ENCODE assay signal across 18 cellular contexts in genomic region chr15:40892449-40893012, GRCh38. TPM values are rescaled to one million over a fixed set of nuclear protein-coding genes. Genes with fewer than 3 reads are reported as not detected.
DNase-seq lines count a peak whose midpoint lies in the region; ATAC-seq and TF ChIP-seq lines count a peak whose summit lies in the region.
"Had no signal": no experiment of that assay in that cellular context is flagged by ENCODE, and none has a peak within 500 bp of the region (broad histone marks: within the 10 kb centered on the region; RNA-seq: fewer than 3 reads in every experiment).

No MANE protein-coding gene starts in this region.

- peaks cover 21% of the 10 kb centered on the region for H3K79me2 ChIP-seq in smooth muscle cell (ENCODE audit: low read depth)

- H3K4me3 ChIP-seq in vagina (no peak overlapping the region), smooth muscle cell (no peak overlapping the region)
- H3K4me3 ChIP-seq: right lobe of liver, SJCRH30 had no signal

- no peaks in the 10 kb centered on the region for H4K20me1 ChIP-seq in smooth muscle cell (ENCODE audit: low read depth)

- POLR2A ChIA-PET in naive thymus-derived CD8-positive, alpha-beta T cell (lab: Charles Lee): interaction anchor here (0.6 to 6.0 kb wide), 3 partner anchors 18 to 246 kb away, joined by 4 to 49 read pairs (median 4); partner anchors contain the start of gene RHOV

- H3K4me1 ChIP-seq in vagina: peaks cover 25% of the 10 kb centered on the region
- peaks cover 7% of the 10 kb centered on the region for H3K4me1 ChIP-seq in smooth muscle cell (ENCODE audit: low read depth)
- H3K4me1 ChIP-seq: SJCRH30 had no signal

- H3K4me3 Mint-ChIP-seq in activated naive CD8-positive, alpha-beta T cell: peak overlapping the region; percentile 35
- no peak overlapping the region for H3K4me3 Mint-ChIP-seq in activated naive CD8-positive, alpha-beta T cell treated with anti-CD3 and anti-CD28 coated beads, Interleukin-2, amount 50 U/mL, for 24 hours
- H3K4me3 Mint-ChIP-seq in naive thymus-derived CD8-positive, alpha-beta T cell: peak overlapping the region in 6 of 10 donors; percentile 8 to 69 (median 46)
- H3K4me3 Mint-ChIP-seq: activated CD8-positive, alpha-beta T cell treated with anti-CD3 and anti-CD28 coated beads for 36 hours had no signal

- no peaks in the 10 kb centered on the region for H3K27me3 Mint-ChIP-seq in activated naive CD8-positive, alpha-beta T cell
- no peaks in the 10 kb centered on the region for H3K27me3 Mint-ChIP-seq in activated naive CD8-positive, alpha-beta T cell treated with anti-CD3 and anti-CD28 coated beads, Interleukin-2, amount 50 U/mL, for 24 hours
- H3K27me3 Mint-ChIP-seq in naive thymus-derived CD8-positive, alpha-beta T cell: no peaks in the 10 kb centered on the region
- H3K27me3 Mint-ChIP-seq: activated CD8-positive, alpha-beta T cell treated with anti-CD3 and anti-CD28 coated beads for 36 hours had no signal

- H3K36me3 Mint-ChIP-seq in activated naive CD8-positive, alpha-beta T cell: no peaks in the 10 kb centered on the region
- H3K36me3 Mint-ChIP-seq in activated naive CD8-positive, alpha-beta T cell treated with anti-CD3 and anti-CD28 coated beads, Interleukin-2, amount 50 U/mL, for 24 hours (ENCODE audit: low read depth): peaks cover 5% of the 10 kb centered on the region
- H3K36me3 Mint-ChIP-seq in naive thymus-derived CD8-positive, alpha-beta T cell: peaks cover 0 to 19% (median 0%) of the 10 kb centered on the region in 3 donors

- intact Hi-C loops in vagina (cut with DNase I): loop anchor here (5.0 kb wide), 1 partner anchor 35 kb away; no protein-coding TSS in a partner anchor

- TF ChIP-seq CTCF in vagina (IDR thresholded peaks at IDR 0.05) (no peak), smooth muscle cell (IDR thresholded peaks at IDR 0.05; ENCODE audit: borderline replicate concordance, insufficient read depth, poor library complexity, severe bottlenecking) (no peak)

- no peak for DNase-seq in activated naive CD8-positive, alpha-beta T cell treated with anti-CD3 and anti-CD28 coated beads, Interleukin-2, amount 50 U/mL, for 24 hours
- DNase-seq in ecto neural progenitor cell (ENCODE audit: low spot score) (peak; percentile 43), vagina (ENCODE audit: extremely low spot score in 2 of 2) (peak; percentile 85 to 94), NCI-H446 (lab: John Stamatoyannopoulos, UW) (no peak), iPS-NIHi11 (ENCODE audit: low spot score) (no peak), smooth muscle cell (lab: John Stamatoyannopoulos, UW; ENCODE audit: unreplicated experiment) (no peak)
- DNase-seq in naive thymus-derived CD8-positive, alpha-beta T cell: peak in 1 of 10 donors; percentile 45
- DNase-seq: 8988T; activated CD4-positive, alpha-beta T cell treated with anti-CD3 and anti-CD28 coated beads for 1 hour; activated gamma-delta T cell treated with Interleukin-2 at 50 U/mL for 16 hours; cortex of kidney; GOT3; NCI-H2171 treated with DMSO at 0.1 percent for 48 hours; T-helper 1 cell had no signal

- H3K27ac ChIP-seq in vagina: no peak overlapping the region
- H3K27ac ChIP-seq in smooth muscle cell (ENCODE audit: low read depth): no peak overlapping the region
- H3K27ac ChIP-seq: right lobe of liver, SJCRH30 had no signal

- no peaks in the 10 kb centered on the region for H3K27me3 ChIP-seq in vagina
- H3K27me3 ChIP-seq in smooth muscle cell (ENCODE audit: low read depth): no peaks in the 10 kb centered on the region
- H3K27me3 ChIP-seq: right lobe of liver, SJCRH30 had no signal

- no peaks in the 10 kb centered on the region for H3F3A ChIP-seq in smooth muscle cell (ENCODE audit: low read depth)

- WGBS in smooth muscle cell (ENCODE audit: low lambda C conversion rate): 95% methylated on average over 2 of the region's 2 CpGs

- no peak overlapping the region for H2AFZ ChIP-seq in smooth muscle cell (ENCODE audit: low read depth)

- H3K4me1 Mint-ChIP-seq in activated naive CD8-positive, alpha-beta T cell (ENCODE audit: low read depth): peaks cover 29% of the 10 kb centered on the region
- peaks cover 30% of the 10 kb centered on the region for H3K4me1 Mint-ChIP-seq in activated naive CD8-positive, alpha-beta T cell treated with anti-CD3 and anti-CD28 coated beads, Interleukin-2, amount 50 U/mL, for 24 hours
- H3K4me1 Mint-ChIP-seq in naive thymus-derived CD8-positive, alpha-beta T cell: peaks cover 18 to 38% (median 36%) of the 10 kb centered on the region in 4 donors

- H3K27ac Mint-ChIP-seq in activated naive CD8-positive, alpha-beta T cell: no peak overlapping the region
- no peak overlapping the region for H3K27ac Mint-ChIP-seq in activated naive CD8-positive, alpha-beta T cell treated with anti-CD3 and anti-CD28 coated beads, Interleukin-2, amount 50 U/mL, for 24 hours
- H3K27ac Mint-ChIP-seq in naive thymus-derived CD8-positive, alpha-beta T cell: peak overlapping the region in 6 of 10 donors; percentile 28 to 84 (median 50)
- H3K27ac Mint-ChIP-seq: activated CD8-positive, alpha-beta T cell treated with anti-CD3 and anti-CD28 coated beads for 36 hours had no signal

- H3K36me3 ChIP-seq in vagina (peaks cover 0 to 6% of the 10 kb centered on the region in 2 donors), smooth muscle cell (ENCODE audit: low read depth) (peaks cover 5% of the 10 kb centered on the region)
- H3K36me3 ChIP-seq: SJCRH30 had no signal

- H3K9me3 ChIP-seq in vagina (no peaks in the 10 kb centered on the region), smooth muscle cell (replicated peaks; ENCODE audit: low read depth) (no peaks in the 10 kb centered on the region)
- H3K9me3 ChIP-seq: right lobe of liver, SJCRH30 had no signal

- H3K9ac ChIP-seq in smooth muscle cell (ENCODE audit: low read depth): no peak overlapping the region

- no peak for ATAC-seq in activated naive CD8-positive, alpha-beta T cell treated with anti-CD3 and anti-CD28 coated beads, Interleukin-2, amount 50 U/mL, for 24 hours
- no peak for ATAC-seq in naive thymus-derived CD8-positive, alpha-beta T cell
- ATAC-seq: activated CD8-positive, alpha-beta T cell treated with anti-CD3 and anti-CD28 coated beads for 36 hours had no signal

- no peak for TF ChIP-seq POLR2A in vagina (IDR thresholded peaks at IDR 0.05)

- H3K9me3 Mint-ChIP-seq in activated naive CD8-positive, alpha-beta T cell (ENCODE audit: low read depth): no peaks in the 10 kb centered on the region
- no peaks in the 10 kb centered on the region for H3K9me3 Mint-ChIP-seq in activated naive CD8-positive, alpha-beta T cell treated with anti-CD3 and anti-CD28 coated beads, Interleukin-2, amount 50 U/mL, for 24 hours
- H3K9me3 Mint-ChIP-seq in naive thymus-derived CD8-positive, alpha-beta T cell: no peaks in the 10 kb centered on the region
- H3K9me3 Mint-ChIP-seq: activated CD8-positive, alpha-beta T cell treated with anti-CD3 and anti-CD28 coated beads for 36 hours had no signal

- no peak overlapping the region for H3K4me2 ChIP-seq in smooth muscle cell

RNA-seq across cellular contexts. Expression of gene VPS18, which starts 1.7 kb away (rescaled TPM):
- 10 to 100 TPM; 20.4 to 20.7 TPM for total RNA-seq in naive thymus-derived CD8-positive, alpha-beta T cell
- polyA plus RNA-seq in naive thymus-derived CD8-positive, alpha-beta T cell: 10 to 100 TPM; 11.1 to 19.2 (median 15.0) TPM
- 21.4 TPM for total RNA-seq in vagina
- 14.2 and 15.4 TPM in 2 replicates for total RNA-seq in smooth muscle cell
- polyA plus RNA-seq in smooth muscle cell: 17.2 and 24.4 TPM in 2 replicates

RNA-seq across cellular contexts. Expression of gene RHOV, which starts 18.5 kb away (rescaled TPM):
- not detected for total RNA-seq in naive thymus-derived CD8-positive, alpha-beta T cell
- polyA plus RNA-seq in naive thymus-derived CD8-positive, alpha-beta T cell: not detected
- 32.9 TPM for total RNA-seq in vagina
- 2.9 and 3.3 TPM in 2 replicates for total RNA-seq in smooth muscle cell
- 3.0 and 10.3 TPM in 2 replicates for polyA plus RNA-seq in smooth muscle cell
- total RNA-seq: right lobe of liver had no signal

RNA-seq across cellular contexts. Expression of gene DLL4, which starts 36.6 kb away (rescaled TPM):
- total RNA-seq in naive thymus-derived CD8-positive, alpha-beta T cell: under 1 TPM in 1 of 2 experiments, not detected in 1; 0.16 TPM
- polyA plus RNA-seq in naive thymus-derived CD8-positive, alpha-beta T cell: not detected
- total RNA-seq in vagina: 20.9 TPM
- total RNA-seq in smooth muscle cell: 0.04 TPM in 1 of 2 replicates, not detected in the other
- 0.37 TPM in 1 of 2 replicates, not detected in the other for polyA plus RNA-seq in smooth muscle cell
- total RNA-seq: activated CD8-positive, alpha-beta T cell treated with anti-CD3 and anti-CD28 coated beads for 36 hours had no signal

RNA-seq across cellular contexts. Expression of gene SPINT1, which starts 48.7 kb away (rescaled TPM):
- total RNA-seq in naive thymus-derived CD8-positive, alpha-beta T cell: under 1 TPM; 0.42 to 0.80 TPM
- polyA plus RNA-seq in naive thymus-derived CD8-positive, alpha-beta T cell: under 1 TPM in 2 of 3 donors, not detected in 1; 0.11 to 0.16 TPM
- total RNA-seq in vagina (80.3 TPM), smooth muscle cell (47.0 and 76.5 TPM in 2 replicates)
- polyA plus RNA-seq in smooth muscle cell: 50.2 and 140 TPM in 2 replicates
- total RNA-seq: SJCRH30 had no signal

Comparison
In these comparisons a context has a peak if more than half of its experiments do, and no peak if none do; other contexts are left out.
1. H3K27ac Mint-ChIP-seq: peak in naive thymus-derived CD8-positive, alpha-beta T cell (6 of 10); none in activated naive CD8-positive, alpha-beta T cell (single experiment) and activated naive CD8-positive, alpha-beta T cell treated with anti-CD3 and anti-CD28 coated beads, Interleukin-2, amount 50 U/mL, for 24 hours (single experiment).
2. DNase-seq: peak in ecto neural progenitor cell (single experiment) and vagina (2 of 2); none in activated naive CD8-positive, alpha-beta T cell treated with anti-CD3 and anti-CD28 coated beads, Interleukin-2, amount 50 U/mL, for 24 hours (single experiment), NCI-H446 (0 of 2), iPS-NIHi11 (single experiment) and smooth muscle cell (single experiment).
3. RNA of gene DLL4, which starts 36.6 kb away (total RNA-seq): 20.9 TPM in vagina (single experiment); 0.16 TPM in naive thymus-derived CD8-positive, alpha-beta T cell and 0.04 TPM in smooth muscle cell; every median in the first group is over 10 times any median in the second.